In genomic region chr5:79793304-79793703, GRCh38 we compare ENCODE assay signal across 23 cellular contexts.
A peak's percentile ranks its signal among the peaks of the same experiment; 100 is the strongest.
DNase-seq lines count a peak whose midpoint lies in the region; ATAC-seq and TF ChIP-seq lines count a peak whose summit lies in the region.
"Had no signal": no experiment of that assay in that cellular context is flagged by ENCODE, and none has a peak within 500 bp of the region (broad histone marks: within the 10 kb centered on the region; RNA-seq: fewer than 3 reads in every experiment).

No MANE protein-coding gene starts in this region.

- DNase-seq in left ventricle myocardium inferior: no peak
- no peak for DNase-seq in left cardiac atrium
- peak; percentile 53 for DNase-seq in kidney tubule cell (ENCODE audit: low spot score)
- DNase-seq in renal cortical epithelial cell (ENCODE audit: low read depth): peak; percentile 56
- DNase-seq in lower lobe of right lung: no peak
- DNase-seq in activated CD4-positive, alpha-beta T cell treated with anti-CD3 and anti-CD28 coated beads, Interleukin-2, amount 10 ng/mL, durations not matched to agents 24 days and 14 days: no peak
- DNase-seq: CD4-positive, CD25-positive, alpha-beta regulatory T cell; DMS153; H7; Karpas-422; NCI-H1092; NCI-H1417 treated with DMSO at 0.1 percent for 48 hours; NCI-H1694 treated with DMSO at 0.1 percent for 48 hours; NCI-H2081; NCI-H2171; NCI-H226; NCI-H510A; NCI-H69; SIG-M5 had no signal

- no peaks in the 10 kb centered on the region for H3K36me3 Mint-ChIP-seq in activated CD4-positive, alpha-beta T cell treated with anti-CD3 and anti-CD28 coated beads, Interleukin-2, amount 10 ng/mL, durations not matched to agents 24 days and 14 days (ENCODE audit: low read depth)

- H3K4me3 Mint-ChIP-seq in activated CD4-positive, alpha-beta T cell treated with anti-CD3 and anti-CD28 coated beads, Interleukin-2, amount 10 ng/mL, durations not matched to agents 24 days and 14 days: no peak overlapping the region
- H3K4me3 Mint-ChIP-seq: CD4-positive, CD25-positive, alpha-beta regulatory T cell had no signal

- no peak overlapping the region for H3K27ac Mint-ChIP-seq in activated CD4-positive, alpha-beta T cell treated with anti-CD3 and anti-CD28 coated beads, Interleukin-2, amount 10 ng/mL, durations not matched to agents 24 days and 14 days
- H3K27ac Mint-ChIP-seq: CD4-positive, CD25-positive, alpha-beta regulatory T cell had no signal

- H3K27ac ChIP-seq in left ventricle myocardium inferior (replicated peaks) (peak overlapping the region; percentile 84), lower lobe of right lung (no peak overlapping the region)
- H3K27ac ChIP-seq: BLaER1 had no signal

- H3K9me3 Mint-ChIP-seq in activated CD4-positive, alpha-beta T cell treated with anti-CD3 and anti-CD28 coated beads, Interleukin-2, amount 10 ng/mL, durations not matched to agents 24 days and 14 days: no peaks in the 10 kb centered on the region

- H3K27me3 ChIP-seq in left ventricle myocardium inferior (ENCODE audit: low read depth) (no peaks in the 10 kb centered on the region), lower lobe of right lung (ENCODE audit: low read depth) (no peaks in the 10 kb centered on the region)
- H3K27me3 ChIP-seq: BLaER1 had no signal

- H3K4me3 ChIP-seq in left ventricle myocardium inferior (no peak overlapping the region), lower lobe of right lung (no peak overlapping the region)
- H3K4me3 ChIP-seq: BLaER1 had no signal

- ATAC-seq in left cardiac atrium (no peak), lower lobe of right lung (no peak), HG02759 (IDR thresholded peaks at IDR 0.05; ENCODE audit: unreplicated experiment) (no peak), GM21515 (IDR thresholded peaks at IDR 0.05; ENCODE audit: unreplicated experiment) (no peak)
- ATAC-seq: HepG2 had no signal

- no peak for TF ChIP-seq CTCF in left ventricle myocardium inferior (IDR thresholded peaks at IDR 0.05; ENCODE audit: borderline replicate concordance)
- no peak for TF ChIP-seq CTCF in lower lobe of right lung (IDR thresholded peaks at IDR 0.05)

- H3K4me1 ChIP-seq in left ventricle myocardium inferior (peaks cover 83% of the 10 kb centered on the region), lower lobe of right lung (no peaks in the 10 kb centered on the region)
- H3K4me1 ChIP-seq: BLaER1 had no signal

- H3K27me3 Mint-ChIP-seq in activated CD4-positive, alpha-beta T cell treated with anti-CD3 and anti-CD28 coated beads, Interleukin-2, amount 10 ng/mL, durations not matched to agents 24 days and 14 days: peaks cover 6% of the 10 kb centered on the region
- H3K27me3 Mint-ChIP-seq: CD4-positive, CD25-positive, alpha-beta regulatory T cell had no signal

- H3K9me3 ChIP-seq in left ventricle myocardium inferior (replicated peaks): no peaks in the 10 kb centered on the region
- H3K9me3 ChIP-seq in lower lobe of right lung: no peaks in the 10 kb centered on the region
- H3K9me3 ChIP-seq: BLaER1 had no signal

- H3K36me3 ChIP-seq in left ventricle myocardium inferior (peaks cover 86% of the 10 kb centered on the region), lower lobe of right lung (no peaks in the 10 kb centered on the region)
- H3K36me3 ChIP-seq: BLaER1 had no signal

- intact Hi-C loops in left ventricle myocardium inferior (cut with micrococcal nuclease) (no loop called here), left cardiac atrium (cut with DNase I) (no loop called here), lower lobe of right lung (cut with DNase I) (no loop called here)
- intact Hi-C loops in activated CD4-positive, alpha-beta T cell treated with anti-CD3 and anti-CD28 coated beads, Interleukin-2, amount 10 ng/mL, durations not matched to agents 24 days and 14 days (cut with micrococcal nuclease): no loop called here

- no peaks in the 10 kb centered on the region for H3K4me1 Mint-ChIP-seq in activated CD4-positive, alpha-beta T cell treated with anti-CD3 and anti-CD28 coated beads, Interleukin-2, amount 10 ng/mL, durations not matched to agents 24 days and 14 days
- H3K4me1 Mint-ChIP-seq: CD4-positive, CD25-positive, alpha-beta regulatory T cell had no signal

Comparison
In these comparisons a context has a peak if more than half of its experiments do, and no peak if none do; other contexts are left out.
1. DNase-seq: peak in kidney tubule cell (single experiment) and renal cortical epithelial cell (single experiment); none in left ventricle myocardium inferior (single experiment), left cardiac atrium (single experiment), lower lobe of right lung (single experiment) and activated CD4-positive, alpha-beta T cell treated with anti-CD3 and anti-CD28 coated beads, Interleukin-2, amount 10 ng/mL, durations not matched to agents 24 days and 14 days (single experiment).